ENCODE assay signal across 8 cellular contexts in genomic region chr17:64779344-64780095, GRCh38.
DNase-seq lines count a peak whose midpoint lies in the region; ATAC-seq and TF ChIP-seq lines count a peak whose summit lies in the region.

No MANE protein-coding gene starts in this region.

- ATAC-seq in PC-3, result no peak
- no peak for ATAC-seq in GM21447 (IDR thresholded peaks at IDR 0.05; ENCODE audit: unreplicated experiment)

- no peaks in the 10 kb centered on the region for H3F3A ChIP-seq in PC-3 (ENCODE audit: low read length, unreplicated experiment)

- no peaks in the 10 kb centered on the region for H3K9me3 ChIP-seq in CD4-positive, alpha-beta memory T cell (ENCODE audit: control insufficient read depth in 1 of 2, low read length in 2 of 2)
- no peaks in the 10 kb centered on the region for H3K9me3 ChIP-seq in PC-3 (ENCODE audit: low read length)
- H3K9me3 ChIP-seq in endodermal cell (ENCODE audit: control insufficient read depth, low read length), result no peaks in the 10 kb centered on the region

- peak overlapping the region in 1 of 2 donors; percentile 67 for H3K4me3 ChIP-seq in CD4-positive, alpha-beta memory T cell (ENCODE audit: low read length in 2 of 2)
- H3K4me3 ChIP-seq in PC-3 (ENCODE audit: low read length) (peak overlapping the region; percentile 56), endodermal cell (ENCODE audit: low read length) (peak overlapping the region; percentile 81)

- H3K4me1 ChIP-seq in CD4-positive, alpha-beta memory T cell (ENCODE audit: insufficient read depth, low read length), result peaks cover 23% of the 10 kb centered on the region
- H3K4me1 ChIP-seq in PC-3 (ENCODE audit: insufficient read depth, low read length) (peaks cover 8% of the 10 kb centered on the region; the same call in 1 of the 2 replicates), endodermal cell (ENCODE audit: control insufficient read depth, insufficient read depth, low read length) (peaks cover 4% of the 10 kb centered on the region)

- intact Hi-C loops in CD4-positive, alpha-beta memory T cell (cut with micrococcal nuclease), result loop anchor here (5.0 to 10.0 kb wide), 2 partner anchors 58 to 155 kb away; no protein-coding TSS in a partner anchor
- intact Hi-C loops in PC-3 (cut with micrococcal nuclease), result loop anchor here (5.0 kb wide), 3 partner anchors 48 to 183 kb away; partner anchors contain the start of gene LRRC37A3

- peak overlapping the region; percentile 61 to 88 (median 76) for H3K4me3 Mint-ChIP-seq in CD4-positive, alpha-beta memory T cell
- H3K4me3 Mint-ChIP-seq in endodermal cell (peak overlapping the region; percentile 62), nephron (peak overlapping the region; percentile 65 to 67 (median 67))

- H3K36me3 Mint-ChIP-seq in CD4-positive, alpha-beta memory T cell, result peaks cover 0 to 14% of the 10 kb centered on the region in 2 donors
- H3K36me3 Mint-ChIP-seq in endodermal cell (ENCODE audit: low read depth) (no peaks in the 10 kb centered on the region), nephron (ENCODE audit: low read depth) (no peaks in the 10 kb centered on the region)

- H3K27ac Mint-ChIP-seq in CD4-positive, alpha-beta memory T cell, result peak overlapping the region in 1 of 7 donors; percentile 71
- H3K27ac Mint-ChIP-seq in endodermal cell, result no peak overlapping the region
- H3K27ac Mint-ChIP-seq in nephron, result no peak overlapping the region

- POLR2A ChIA-PET in CD4-positive, alpha-beta memory T cell (lab: Charles Lee; ENCODE audit: partially characterized antibody), result interaction anchor here (0.8 to 1.8 kb wide), 3 partner anchors 16 to 634 kb away, joined by 3 to 4 read pairs (median 4); partner anchors contain the start of gene SMURF2
- POLR2A ChIA-PET in PC-3 (lab: Charles Lee; ENCODE audit: unreplicated experiment), result no interaction called here

- TSS peak; percentile 26 for BruUV-seq in PC-3 (replicated peaks; lab: Mats Ljungman, UMichigan)

- no peaks in the 10 kb centered on the region for H3K36me3 ChIP-seq in CD4-positive, alpha-beta memory T cell (ENCODE audit: insufficient read depth, low read length)
- H3K36me3 ChIP-seq in PC-3 (ENCODE audit: low read depth, low read length), result no peaks in the 10 kb centered on the region
- H3K36me3 ChIP-seq in endodermal cell (ENCODE audit: control insufficient read depth, insufficient read depth, low read length), result no peaks in the 10 kb centered on the region

- H3K9me2 ChIP-seq in PC-3 (replicated peaks; ENCODE audit: low read length), result no peaks in the 10 kb centered on the region

- H3K4me1 Mint-ChIP-seq in CD4-positive, alpha-beta memory T cell, result peaks cover 10 to 38% (median 19%) of the 10 kb centered on the region in 4 donors
- H3K4me1 Mint-ChIP-seq in endodermal cell (peaks cover 21% of the 10 kb centered on the region), nephron (peaks cover 24% of the 10 kb centered on the region)

- CTCF ChIA-PET in CD4-positive, alpha-beta memory T cell (lab: Charles Lee; ENCODE audit: partially characterized antibody), result interaction anchor here (1.3 kb wide), 1 partner anchor 58 kb away, joined by 3 read pairs; no protein-coding TSS in a partner anchor
- CTCF ChIA-PET in PC-3 (lab: Charles Lee), result no interaction called here

- H3K9me3 Mint-ChIP-seq in CD4-positive, alpha-beta memory T cell, result peaks cover 0 to 2% (median 0%) of the 10 kb centered on the region in 8 donors
- H3K9me3 Mint-ChIP-seq in endodermal cell (no peaks in the 10 kb centered on the region), nephron (no peaks in the 10 kb centered on the region)

- no peaks in the 10 kb centered on the region for H3K27me3 ChIP-seq in CD4-positive, alpha-beta memory T cell (ENCODE audit: insufficient read depth, low read length)
- H3K27me3 ChIP-seq in PC-3 (ENCODE audit: low read length), result no peaks in the 10 kb centered on the region
- peaks cover 72% of the 10 kb centered on the region for H3K27me3 ChIP-seq in endodermal cell (ENCODE audit: control insufficient read depth, insufficient read depth, low read length, poor library complexity, severe bottlenecking)

- 9 to 21% methylated on average over 14 to 44 of the region's 44 CpGs for WGBS in endodermal cell (ENCODE audit: insufficient coverage in 1 of 2, insufficient read length in 1 of 2), 2 experiments

- DNase-seq in CD4-positive, alpha-beta memory T cell, result no peak
- DNase-seq in PC-3, result peak; percentile 28
- DNase-seq in endodermal cell, result peak; percentile 81
- DNase-seq in DMS114 treated with DMSO at 0.1 percent for 48 hours (lab: John Stamatoyannopoulos, UW; ENCODE audit: unreplicated experiment), result no peak
- DNase-seq in effector CD8-positive, alpha-beta T cell (lab: John Stamatoyannopoulos, UW), result no peak
- DNase-seq in CD1c-positive myeloid dendritic cell (ENCODE audit: extremely low spot score), result no peak

- H4K20me1 ChIP-seq in PC-3 (ENCODE audit: low read length), result no peaks in the 10 kb centered on the region

- H3K4me2 ChIP-seq in PC-3 (ENCODE audit: low read length), result peak overlapping the region; percentile 82

- peak overlapping the region; percentile 54; the same call in 1 of the 2 replicates for H2AFZ ChIP-seq in PC-3 (ENCODE audit: low read length)

- peak overlapping the region; percentile 35 for H3K27ac ChIP-seq in CD4-positive, alpha-beta memory T cell (ENCODE audit: low read depth, low read length)
- H3K27ac ChIP-seq in PC-3 (ENCODE audit: low read length), result no peak overlapping the region
- no peak overlapping the region for H3K27ac ChIP-seq in endodermal cell (ENCODE audit: low read depth, low read length)

- TF ChIP-seq CTCF in PC-3 (conservative IDR thresholded peaks at IDR 0.05; ENCODE audit: low read depth, low read length), result no peak
- TF ChIP-seq CTCF in endodermal cell (conservative IDR thresholded peaks at IDR 0.05), result no peak
- TF ChIP-seq CTCF in nephron (IDR thresholded peaks at IDR 0.05; ENCODE audit: unreplicated experiment in 3 of 3), result no peak

- no peaks in the 10 kb centered on the region for H3K79me2 ChIP-seq in PC-3 (ENCODE audit: low read length)

- no peaks in the 10 kb centered on the region for H3K27me3 Mint-ChIP-seq in CD4-positive, alpha-beta memory T cell
- H3K27me3 Mint-ChIP-seq in endodermal cell (ENCODE audit: insufficient read depth), result peaks cover 83% of the 10 kb centered on the region
- H3K27me3 Mint-ChIP-seq in nephron (ENCODE audit: low read depth), result peaks cover 77% of the 10 kb centered on the region

- H3K9ac ChIP-seq in PC-3 (ENCODE audit: low read length) (no peak overlapping the region), endodermal cell (ENCODE audit: extremely low read depth, low read length, poor library complexity, severe bottlenecking) (no peak overlapping the region)

Comparison
In these comparisons a context has a peak if more than half of its experiments do, and no peak if none do; other contexts are left out.
1. DNase-seq: peak in PC-3 (single experiment) and endodermal cell (single experiment); none in CD4-positive, alpha-beta memory T cell (0 of 5), DMS114 treated with DMSO at 0.1 percent for 48 hours (single experiment), effector CD8-positive, alpha-beta T cell (single experiment) and CD1c-positive myeloid dendritic cell (single experiment).
2. Peak in every context shown above with its lines, with median percentiles within 50 percentile points of each other: H3K4me3 Mint-ChIP-seq.